Comparison of ENCODE assay signal across 16 cellular contexts in genomic region chr19:30361107-30361447, GRCh38. TPM values are rescaled to one million over a fixed set of nuclear protein-coding genes. Genes with fewer than 3 reads are reported as not detected.
DNase-seq lines count a peak whose midpoint lies in the region; ATAC-seq and TF ChIP-seq lines count a peak whose summit lies in the region.
"Had no signal": no experiment of that assay in that cellular context is flagged by ENCODE, and none has a peak within 500 bp of the region (broad histone marks: within the 10 kb centered on the region; RNA-seq: fewer than 3 reads in every experiment).

No MANE protein-coding gene starts in this region.

- H3K27me3 ChIP-seq in Loucy (ENCODE audit: insufficient read depth, low read length, poor library complexity, severe bottlenecking): no peaks in the 10 kb centered on the region
- H3K27me3 ChIP-seq in neural progenitor cell: no peaks in the 10 kb centered on the region
- H3K27me3 ChIP-seq: Peyer's patch had no signal

- CTCF ChIA-PET in activated CD4-positive, alpha-beta T cell treated with anti-CD3 and anti-CD28 coated beads, Interleukin-2, amount 10 ng/mL, durations not matched to agents 7 days and 5 days (lab: Charles Lee): no interaction called here

- H3K9me3 ChIP-seq in Loucy (ENCODE audit: insufficient read depth, low read depth, low read length): no peaks in the 10 kb centered on the region
- H3K9me3 ChIP-seq in neural progenitor cell (ENCODE audit: low read depth): no peaks in the 10 kb centered on the region
- H3K9me3 ChIP-seq: Peyer's patch had no signal

- H3K4me1 ChIP-seq in Loucy (ENCODE audit: insufficient read depth, low read length, poor library complexity, severe bottlenecking) (peaks cover 77% of the 10 kb centered on the region), neural progenitor cell (peaks cover 23% of the 10 kb centered on the region)
- H3K4me1 ChIP-seq: Peyer's patch had no signal

- no peaks in the 10 kb centered on the region for H3K9me2 ChIP-seq in Loucy (replicated peaks; ENCODE audit: low read depth, low read length)

- H3K4me1 Mint-ChIP-seq in neural progenitor cell (peaks cover 50% of the 10 kb centered on the region), type B pancreatic cell (ENCODE audit: unreplicated experiment) (peaks cover 13% of the 10 kb centered on the region)
- H3K4me1 Mint-ChIP-seq in activated T-cell treated with anti-CD3 and anti-CD28 coated beads, Interleukin-2, amount 50 U/mL, for 4 hours (ENCODE audit: low read depth): no peaks in the 10 kb centered on the region
- H3K4me1 Mint-ChIP-seq in activated CD4-positive, alpha-beta T cell treated with anti-CD3 and anti-CD28 coated beads, Interleukin-2, amount 10 ng/mL, durations not matched to agents 7 days and 5 days: no peaks in the 10 kb centered on the region

- H3K9ac ChIP-seq in Loucy (ENCODE audit: low read depth, low read length, poor library complexity, severe bottlenecking): peak overlapping the region; percentile 80
- H3K9ac ChIP-seq in neural progenitor cell: no peak overlapping the region

- no peak for ATAC-seq in HG03039 (IDR thresholded peaks at IDR 0.05; ENCODE audit: unreplicated experiment)
- no peak for ATAC-seq in activated T-cell treated with anti-CD3 and anti-CD28 coated beads, Interleukin-2, amount 50 U/mL, for 4 hours

- no peaks in the 10 kb centered on the region for H3K36me3 Mint-ChIP-seq in neural progenitor cell
- no peaks in the 10 kb centered on the region for H3K36me3 Mint-ChIP-seq in type B pancreatic cell
- no peaks in the 10 kb centered on the region for H3K36me3 Mint-ChIP-seq in activated T-cell treated with anti-CD3 and anti-CD28 coated beads, Interleukin-2, amount 50 U/mL, for 4 hours (ENCODE audit: insufficient read depth)
- no peaks in the 10 kb centered on the region for H3K36me3 Mint-ChIP-seq in activated CD4-positive, alpha-beta T cell treated with anti-CD3 and anti-CD28 coated beads, Interleukin-2, amount 10 ng/mL, durations not matched to agents 7 days and 5 days (ENCODE audit: low read depth)

- H3F3A ChIP-seq in Loucy (ENCODE audit: low read depth) (peaks cover 17% of the 10 kb centered on the region), neural progenitor cell (ENCODE audit: low read depth) (no peaks in the 10 kb centered on the region)

- H2AFZ ChIP-seq in Loucy (ENCODE audit: low read length) (no peak overlapping the region), neural progenitor cell (replicated peaks) (no peak overlapping the region)

- no peaks in the 10 kb centered on the region for H4K20me1 ChIP-seq in Loucy (ENCODE audit: insufficient read depth, low read length, poor library complexity, severe bottlenecking)
- H4K20me1 ChIP-seq in neural progenitor cell (ENCODE audit: low read depth): no peaks in the 10 kb centered on the region

- H3K4me3 ChIP-seq in Loucy (ENCODE audit: low read length, poor library complexity, severe bottlenecking): peak overlapping the region; percentile 69
- no peak overlapping the region for H3K4me3 ChIP-seq in neural progenitor cell
- H3K4me3 ChIP-seq: Peyer's patch had no signal

- peaks cover 7% of the 10 kb centered on the region for H3K27me3 Mint-ChIP-seq in neural progenitor cell (ENCODE audit: insufficient read depth, low read depth)
- H3K27me3 Mint-ChIP-seq in type B pancreatic cell: peaks cover 22% of the 10 kb centered on the region
- peaks cover 34% of the 10 kb centered on the region for H3K27me3 Mint-ChIP-seq in activated T-cell treated with anti-CD3 and anti-CD28 coated beads, Interleukin-2, amount 50 U/mL, for 4 hours (ENCODE audit: low read depth)
- peaks cover 14% of the 10 kb centered on the region for H3K27me3 Mint-ChIP-seq in activated CD4-positive, alpha-beta T cell treated with anti-CD3 and anti-CD28 coated beads, Interleukin-2, amount 10 ng/mL, durations not matched to agents 7 days and 5 days

- H3K4me3 Mint-ChIP-seq in neural progenitor cell (peak overlapping the region; percentile 50), type B pancreatic cell (no peak overlapping the region)
- H3K4me3 Mint-ChIP-seq in activated T-cell treated with anti-CD3 and anti-CD28 coated beads, Interleukin-2, amount 50 U/mL, for 4 hours: no peak overlapping the region
- H3K4me3 Mint-ChIP-seq in activated CD4-positive, alpha-beta T cell treated with anti-CD3 and anti-CD28 coated beads, Interleukin-2, amount 10 ng/mL, durations not matched to agents 7 days and 5 days: no peak overlapping the region

- DNase-seq in neural progenitor cell (ENCODE audit: low spot score) (no peak), type B pancreatic cell (ENCODE audit: extremely low spot score, unreplicated experiment) (no peak)
- DNase-seq in activated T-cell treated with anti-CD3 and anti-CD28 coated beads, Interleukin-2, amount 50 U/mL, for 4 hours: no peak
- no peak for DNase-seq in activated CD4-positive, alpha-beta T cell treated with anti-CD3 and anti-CD28 coated beads, Interleukin-2, amount 10 ng/mL, durations not matched to agents 7 days and 5 days
- DNase-seq: DMS153, EL, KG1, NCI-H1105, NCI-H1694 treated with DMSO at 0.1 percent for 48 hours, NCI-H446 treated with DMSO at 0.1 percent for 48 hours, Peyer's patch, SHP77 had no signal

- H3K27ac ChIP-seq in cingulate gyrus (ENCODE audit: low read depth, low read length) (peak overlapping the region; percentile 41), neural progenitor cell (no peak overlapping the region)

- H3K27ac Mint-ChIP-seq in neural progenitor cell: peak overlapping the region; percentile 55
- peak overlapping the region; percentile 18 for H3K27ac Mint-ChIP-seq in type B pancreatic cell
- H3K27ac Mint-ChIP-seq in activated CD4-positive, alpha-beta T cell treated with anti-CD3 and anti-CD28 coated beads, Interleukin-2, amount 10 ng/mL, durations not matched to agents 7 days and 5 days: no peak overlapping the region

- H3K4me2 ChIP-seq in Loucy (ENCODE audit: low read depth, low read length, poor library complexity, severe bottlenecking) (peak overlapping the region; percentile 77), neural progenitor cell (peak overlapping the region; percentile 33)

- TF ChIP-seq CTCF in Loucy (conservative IDR thresholded peaks at IDR 0.05; ENCODE audit: low read length) (no peak), neural progenitor cell (IDR thresholded peaks at IDR 0.05) (no peak), type B pancreatic cell (conservative IDR thresholded peaks at IDR 0.05) (no peak)

- no peaks in the 10 kb centered on the region for H3K9me3 Mint-ChIP-seq in neural progenitor cell
- H3K9me3 Mint-ChIP-seq in type B pancreatic cell: no peaks in the 10 kb centered on the region
- no peaks in the 10 kb centered on the region for H3K9me3 Mint-ChIP-seq in activated T-cell treated with anti-CD3 and anti-CD28 coated beads, Interleukin-2, amount 50 U/mL, for 4 hours
- H3K9me3 Mint-ChIP-seq in activated CD4-positive, alpha-beta T cell treated with anti-CD3 and anti-CD28 coated beads, Interleukin-2, amount 10 ng/mL, durations not matched to agents 7 days and 5 days: no peaks in the 10 kb centered on the region

- H3K79me2 ChIP-seq in Loucy (ENCODE audit: insufficient read depth, low read length) (no peaks in the 10 kb centered on the region), neural progenitor cell (ENCODE audit: low read depth) (no peaks in the 10 kb centered on the region)

- H3K36me3 ChIP-seq in Loucy (ENCODE audit: insufficient read depth, low read length): no peaks in the 10 kb centered on the region
- no peaks in the 10 kb centered on the region for H3K36me3 ChIP-seq in neural progenitor cell
- H3K36me3 ChIP-seq: Peyer's patch had no signal

- POLR2A ChIA-PET in activated CD4-positive, alpha-beta T cell treated with anti-CD3 and anti-CD28 coated beads, Interleukin-2, amount 10 ng/mL, durations not matched to agents 7 days and 5 days (lab: Charles Lee): no interaction called here

RNA-seq across cellular contexts. Expression of gene ZNF536, which starts 11.1 kb away (rescaled TPM):
- total RNA-seq in neural progenitor cell (ENCODE audit: low replicate concordance): 0.24 and 0.84 TPM in 2 replicates
- 0.57 and 9.2 TPM in 2 replicates for total RNA-seq in type B pancreatic cell (ENCODE audit: low replicate concordance)
- total RNA-seq in activated T-cell treated with anti-CD3 and anti-CD28 coated beads, Interleukin-2, amount 50 U/mL, for 4 hours: not detected
- total RNA-seq in activated CD4-positive, alpha-beta T cell treated with anti-CD3 and anti-CD28 coated beads, Interleukin-2, amount 10 ng/mL, durations not matched to agents 7 days and 5 days: not detected
- total RNA-seq: MCF 10A had no signal
